In the genomic region with DNA sequence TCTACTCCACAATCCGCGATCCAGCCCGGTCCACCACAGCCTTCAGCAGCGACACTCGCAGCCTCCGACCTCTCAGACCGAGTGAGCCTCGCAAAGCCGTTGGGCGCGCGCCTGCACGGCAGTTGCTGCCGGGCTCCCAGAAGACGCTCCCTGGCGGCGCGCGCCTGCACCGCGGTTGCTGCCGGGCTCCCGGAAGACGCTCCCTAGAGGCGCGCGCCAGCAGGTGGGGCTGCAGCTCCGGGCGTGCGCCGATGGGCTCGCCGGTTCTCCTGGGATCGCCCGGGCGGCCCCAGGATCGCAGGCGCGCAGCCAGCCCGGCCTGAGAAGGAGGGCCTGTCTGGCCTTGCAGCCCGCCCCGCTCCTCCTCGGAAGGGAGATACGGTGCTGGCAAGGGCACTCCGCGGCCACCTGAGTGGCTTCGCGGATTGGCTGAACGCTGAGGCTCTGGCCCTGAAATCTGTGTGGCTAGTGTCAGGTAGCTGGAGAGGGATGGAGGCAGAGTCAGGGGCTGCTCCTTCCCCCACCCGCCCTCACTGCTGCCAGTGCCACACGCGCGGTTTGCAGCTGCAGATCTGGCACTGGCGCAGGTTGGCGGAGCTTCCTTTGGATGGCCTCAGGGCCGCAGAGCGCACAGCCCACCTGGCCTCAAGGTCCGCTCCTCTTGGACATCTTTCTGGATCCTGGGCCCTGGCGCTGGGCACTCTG, we compare ENCODE assay signal across 1 cellular context.
A peak's percentile ranks its signal among the peaks of the same experiment; 100 is the strongest.
TF ChIP-seq lines count a peak whose summit lies in the region.

No MANE protein-coding gene starts in this region.

TF ChIP-seq in A549, 52 proteins besides CTCF, POLR2A, EP300 and RAD21:
- TF ChIP-seq, protein P1, sequence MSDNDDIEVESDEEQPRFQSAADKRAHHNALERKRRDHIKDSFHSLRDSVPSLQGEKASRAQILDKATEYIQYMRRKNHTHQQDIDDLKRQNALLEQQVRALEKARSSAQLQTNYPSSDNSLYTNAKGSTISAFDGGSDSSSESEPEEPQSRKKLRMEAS (IDR thresholded peaks at IDR 0.05): 0 out of 2 replicates have a peak, but pooled peaks have one; percentile 21
TF ChIP-seq in A549: peak in this region for 1; not testable (repeated sequence) for 51.
